ENCODE assay signal across 27 cellular contexts in genomic region chr1:81330111-81330510, GRCh38.
"Had no signal": no experiment of that assay in that cellular context is flagged by ENCODE, and none has a peak within 500 bp of the region (broad histone marks: within the 10 kb centered on the region; RNA-seq: fewer than 3 reads in every experiment).

No MANE protein-coding gene starts in this region.

- ATAC-seq: stimulated activated effector memory CD8-positive, alpha-beta T cell treated with anti-CD3 and anti-CD28 coated beads, Interleukin-12 subunit alpha, Interleukin-12 subunit beta, amount 100 ng/mL, for 72 hours; stimulated activated memory B cell treated with anti-CD40 and anti-IgM and Interleukin-4, amounts not matched to agents 10 μg/mL and 1 μg/mL and 100 μg/mL, for 72 hours; stimulated activated naive B cell treated with anti-CD40 and anti-IgM and Interleukin-4, amounts not matched to agents 10 μg/mL and 1 μg/mL and 100 μg/mL, for 72 hours; stimulated activated naive CD8-positive, alpha-beta T cell treated with anti-CD3 and anti-CD28 coated beads, Interleukin-15, amount 100 ng/mL, for 72 hours; stimulated activated naive CD8-positive, alpha-beta T cell treated with anti-CD3 and anti-CD28 coated beads, Interleukin-15, Interleukin-2, amounts not matched to agents 100 U/mL and 50 U/mL, for 24 hours; upper lobe of right lung had no signal

- H3K9me3 ChIP-seq: stomach, suprapubic skin, testis, thoracic aorta, thyroid gland, tibial artery, tibial nerve, transverse colon, upper lobe of left lung, upper lobe of right lung, uterus, vagina had no signal

- H3K4me3 ChIP-seq: stomach, suprapubic skin, testis, thoracic aorta, thyroid gland, tibial artery, tibial nerve, transverse colon, upper lobe of left lung, upper lobe of right lung, uterus, vagina had no signal

- H3K27ac ChIP-seq: stomach, suprapubic skin, testis, thoracic aorta, thyroid gland, tibial artery, tibial nerve, transverse colon, upper lobe of left lung, upper lobe of right lung, uterus, vagina had no signal

- DNase-seq: stimulated activated CD4-positive, alpha-beta T cell treated with anti-CD3 and anti-CD28 coated beads, Interleukin-2, amount 100 ng/mL, for 48 hours; stimulated activated CD4-positive, alpha-beta T cell treated with anti-CD3 and anti-CD28 coated beads, Interleukin-4, amount 100 ng/mL, for 1 hour; stimulated activated CD4-positive, alpha-beta T cell treated with anti-CD3 and anti-CD28 coated beads, Interleukin-4, amount 100 ng/mL, for 24 hours; stimulated activated CD4-positive, alpha-beta T cell treated with anti-CD3 and anti-CD28 coated beads, Interleukin-4, amount 100 ng/mL, for 4 hours; stimulated activated CD8-positive, alpha-beta memory T cell treated with anti-CD3 and anti-CD28 coated beads, Interleukin-4, amount 100 ng/mL, for 48 hours; stimulated activated naive B cell treated with anti-CD40 and anti-IgM and Interleukin-4, amounts not matched to agents 10 μg/mL and 1 μg/mL and 100 μg/mL, for 72 hours; stimulated activated naive CD4-positive, alpha-beta T cell; stimulated activated naive CD4-positive, alpha-beta T cell treated with Interleukin-2 at 50 U/mL for 16 hours; stimulated activated naive CD8-positive, alpha-beta T cell treated with anti-CD3 and anti-CD28 coated beads, Interleukin-15, amount 100 ng/mL, for 72 hours; stimulated activated naive CD8-positive, alpha-beta T cell treated with anti-CD3 and anti-CD28 coated beads, Interleukin-15, Interleukin-2, amounts not matched to agents 100 U/mL and 50 U/mL, for 24 hours; stomach; substantia nigra; testis; thyroid gland; tibial artery; transverse colon; trophoblast cell; upper lobe of left lung; upper lobe of right lung; uterus had no signal

- H3K36me3 ChIP-seq: stomach, suprapubic skin, thoracic aorta, thyroid gland, tibial artery, tibial nerve, transverse colon, upper lobe of left lung, upper lobe of right lung, uterus, vagina had no signal

- FAIRE-seq: urothelium cell line had no signal

- H3K4me1 ChIP-seq: stomach, testis, tibial artery, tibial nerve, transverse colon, upper lobe of left lung, upper lobe of right lung, uterus, vagina had no signal

- H3K27me3 ChIP-seq: stomach, suprapubic skin, testis, thyroid gland, tibial artery, tibial nerve, transverse colon, upper lobe of left lung, upper lobe of right lung, uterus, vagina had no signal
